In genomic region chr1:151579436-151580225, GRCh38 we compare ENCODE assay signal across 17 cellular contexts.
DNase-seq lines count a peak whose midpoint lies in the region; TF ChIP-seq lines count a peak whose summit lies in the region.
"Had no signal": no experiment of that assay in that cellular context is flagged by ENCODE, and none has a peak within 500 bp of the region (broad histone marks: within the 10 kb centered on the region; RNA-seq: fewer than 3 reads in every experiment).

No MANE protein-coding gene starts in this region.

- in situ Hi-C loops in astrocyte of the spinal cord (cut with HindIII; ENCODE audit: low sequenced_read_pairs): no loop called here

- no peak for TF ChIP-seq CTCF in astrocyte of the spinal cord (IDR thresholded peaks at IDR 0.05; ENCODE audit: low read depth, low read length)

- DNase-seq in AG08395 (ENCODE audit: low spot score) (peak; percentile 54), HPDE6-E6E7 (ENCODE audit: extremely low spot score) (peak; percentile 88), astrocyte of the spinal cord (ENCODE audit: low read depth, low spot score) (peak; percentile 52), head of caudate nucleus (peak in 32 of 42 donors; percentile 5 to 78 (median 44)), NK-92 (lab: John Stamatoyannopoulos, UW; ENCODE audit: unreplicated experiment) (no peak), C1 segment of cervical spinal cord (lab: John Stamatoyannopoulos, UW) (no peak), NCI-H510A (lab: John Stamatoyannopoulos, UW) (no peak)
- no peak for DNase-seq in stimulated activated CD4-positive, alpha-beta T cell treated with anti-CD3 and anti-CD28 coated beads, Interleukin-2, amount 100 ng/mL, for 24 hours
- DNase-seq: activated CD8-positive, alpha-beta memory T cell treated with anti-CD3 and anti-CD28 coated beads, Interleukin-2, amount 10 ng/mL, durations not matched to agents 7 days and 5 days; activated gamma-delta T cell; DND-41; effector CD8-positive, alpha-beta T cell; heart left ventricle; NCI-H1092 treated with DMSO at 0.1 percent for 48 hours; NCI-H2227 treated with DMSO at 0.1 percent for 48 hours; ovary; SW 1271 had no signal

- intact Hi-C loops in head of caudate nucleus (cut with DNase I): no loop called here

- H3K4me3 ChIP-seq in astrocyte of the spinal cord (ENCODE audit: low read depth, low read length): no peak overlapping the region
- H3K4me3 ChIP-seq: heart left ventricle, ovary had no signal

Comparison
In these comparisons a context has a peak if more than half of its experiments do, and no peak if none do; other contexts are left out.
1. DNase-seq: peak in AG08395 (single experiment), HPDE6-E6E7 (single experiment), astrocyte of the spinal cord (single experiment) and head of caudate nucleus (32 of 42); none in NK-92 (single experiment), C1 segment of cervical spinal cord (0 of 14), NCI-H510A (single experiment) and stimulated activated CD4-positive, alpha-beta T cell treated with anti-CD3 and anti-CD28 coated beads, Interleukin-2, amount 100 ng/mL, for 24 hours (0 of 2).